ENCODE assay signal across 18 cellular contexts in the genomic region with DNA sequence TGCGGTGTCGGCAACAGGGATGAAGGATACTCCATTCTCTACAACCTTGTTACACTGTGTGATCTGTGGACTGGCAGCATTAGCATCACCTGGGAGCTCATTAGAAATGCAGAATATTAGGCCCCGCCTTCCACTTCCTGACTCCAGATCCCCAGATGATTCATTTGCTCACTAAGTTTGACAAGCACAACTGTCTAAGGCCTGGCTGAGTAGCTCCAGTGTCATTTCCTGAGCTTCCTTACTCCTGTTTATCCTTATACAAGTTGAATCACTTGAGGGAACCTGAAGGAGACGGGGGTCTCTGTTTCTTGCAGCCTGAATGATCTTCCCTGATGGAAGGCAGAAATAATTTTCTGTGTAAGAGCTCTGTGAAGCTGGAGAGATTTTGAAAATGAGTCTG. TPM values are rescaled to one million over a fixed set of nuclear protein-coding genes. Genes with fewer than 3 reads are reported as not detected.
DNase-seq lines count a peak whose midpoint lies in the region; ATAC-seq, FAIRE-seq and TF ChIP-seq lines count a peak whose summit lies in the region.
"Had no signal": no experiment of that assay in that cellular context is flagged by ENCODE, and none has a peak within 500 bp of the region (broad histone marks: within the 10 kb centered on the region; RNA-seq: fewer than 3 reads in every experiment).

No MANE protein-coding gene starts in this region.

- BruUV-seq in IMR-90 (replicated peaks; lab: Mats Ljungman, UMichigan): no TSS peak

- no peak overlapping the region for H3K4ac ChIP-seq in IMR-90 (ENCODE audit: low read depth, low read length)

- no peaks in the 10 kb centered on the region for H4K20me1 ChIP-seq in IMR-90 (ENCODE audit: insufficient read depth, low read length)

- ATAC-seq in IMR-90 (ENCODE audit: low read depth): no peak
- ATAC-seq: HCT116, Right ventricle myocardium inferior had no signal

- dilution Hi-C loops in IMR-90 (cut with HindIII; ENCODE audit: low sequenced_read_pairs, unreplicated experiment): no loop called here

- H3K14ac ChIP-seq in IMR-90 (replicated peaks; ENCODE audit: low read depth, low read length): no peak overlapping the region

- no peak overlapping the region for H2BK20ac ChIP-seq in IMR-90 (ENCODE audit: low read depth, low read length)

- H3K4me3 ChIP-seq in IMR-90 (ENCODE audit: insufficient read depth, low read depth, low read length) (no peak overlapping the region), bronchial epithelial cell (ENCODE audit: low read depth, low read length) (no peak overlapping the region)
- H3K4me3 ChIP-seq: SK-N-MC had no signal

- TF ChIP-seq POLR2A in IMR-90 (IDR thresholded peaks at IDR 0.05; ENCODE audit: low read depth, low read length): no peak

- H4K5ac ChIP-seq in IMR-90 (ENCODE audit: low read depth, low read length): no peak overlapping the region

- intact Hi-C loops in IMR-90 (cut with micrococcal nuclease): no loop called here

- H3K9me1 ChIP-seq in IMR-90 (ENCODE audit: insufficient read depth, low read length): no peaks in the 10 kb centered on the region

- H3K4me1 ChIP-seq in IMR-90 (ENCODE audit: control insufficient read depth, insufficient read depth, low read length): no peaks in the 10 kb centered on the region

- no peak overlapping the region for H3K18ac ChIP-seq in IMR-90 (ENCODE audit: low read depth, low read length)

- H3K36me3 ChIP-seq in IMR-90 (ENCODE audit: control insufficient read depth, insufficient read depth, low read length): no peaks in the 10 kb centered on the region
- H3K36me3 ChIP-seq in bronchial epithelial cell (ENCODE audit: control insufficient read depth, insufficient read depth, low read length): no peaks in the 10 kb centered on the region

- H3K4me2 ChIP-seq in IMR-90 (ENCODE audit: low read depth, low read length): no peak overlapping the region

- H2AK5ac ChIP-seq in IMR-90 (ENCODE audit: low read depth, low read length): no peak overlapping the region

- CTCF ChIA-PET in IMR-90 (lab: Yijun Ruan, JAX): no interaction called here

- no CpG with 5 or more reads among the region's 4 CpGs for WGBS in IMR-90 (ENCODE audit: extremely low coverage in 2 of 2, insufficient read length in 1 of 2), 2 experiments

- no peak overlapping the region for H3K56ac ChIP-seq in IMR-90 (ENCODE audit: extremely low read depth, insufficient read depth, low read length)

- no peak overlapping the region for H2BK120ac ChIP-seq in IMR-90 (ENCODE audit: low read depth, low read length)

- H3K27me3 ChIP-seq in IMR-90 (ENCODE audit: control insufficient read depth, insufficient read depth, low read length): no peaks in the 10 kb centered on the region
- no peaks in the 10 kb centered on the region for H3K27me3 ChIP-seq in bronchial epithelial cell (ENCODE audit: control insufficient read depth, insufficient read depth, low read length)

- H3K79me1 ChIP-seq in IMR-90 (ENCODE audit: low read depth in 1 of 2, low read length in 2 of 2): no peaks in the 10 kb centered on the region

- no peak overlapping the region for H4K91ac ChIP-seq in IMR-90 (ENCODE audit: insufficient read depth, low read depth, low read length)

- POLR2A ChIA-PET in IMR-90 (lab: Charles Lee; ENCODE audit: unreplicated experiment): no interaction called here

- H3K23ac ChIP-seq in IMR-90 (ENCODE audit: low read depth, low read length): no peak overlapping the region

- H3K9me3 ChIP-seq in IMR-90 (ENCODE audit: control insufficient read depth, insufficient read depth, low read length): no peaks in the 10 kb centered on the region

- no peak overlapping the region for H3K27ac ChIP-seq in IMR-90 (ENCODE audit: insufficient read depth, low read length)
- H3K27ac ChIP-seq: SK-N-MC had no signal

- H2AFZ ChIP-seq in IMR-90 (replicated peaks; ENCODE audit: low read length, poor library complexity): no peak overlapping the region

- TF ChIP-seq CTCF in IMR-90 (conservative IDR thresholded peaks at IDR 0.05; ENCODE audit: low read depth, low read length): no peak
- no peak for TF ChIP-seq CTCF in bronchial epithelial cell (IDR thresholded peaks at IDR 0.05; ENCODE audit: insufficient read depth, low read length, severe bottlenecking)

- in situ Hi-C loops in IMR-90 (cut with MboI; ENCODE audit: low sequenced_read_pairs): no loop called here

- no peak overlapping the region for H2BK15ac ChIP-seq in IMR-90 (ENCODE audit: low read depth, low read length)

- no peak for TF ChIP-seq RAD21 in IMR-90 (IDR thresholded peaks at IDR 0.05; ENCODE audit: low read length)

- no peak for FAIRE-seq in bronchial epithelial cell (lab: Jason Lieb, UNC)

- no peak overlapping the region for H2BK5ac ChIP-seq in IMR-90 (ENCODE audit: low read depth, low read length, poor library complexity, severe bottlenecking)

- H2AK9ac ChIP-seq in IMR-90 (replicated peaks; ENCODE audit: low read depth, low read length, poor library complexity): no peak overlapping the region

- H3K9ac ChIP-seq in IMR-90 (ENCODE audit: low read depth, low read length): no peak overlapping the region

- DNase-seq in Daoy (ENCODE audit: low read depth) (peak; percentile 7), IMR-90 (peak; percentile 1), bronchial epithelial cell (ENCODE audit: low read depth) (peak; percentile 85), iris pigment epithelial cell (ENCODE audit: low read depth) (peak; percentile 52), anterior cingulate cortex (lab: John Stamatoyannopoulos, UW) (no peak), NCI-H2029 treated with DMSO at 0.1 percent for 48 hours (lab: John Stamatoyannopoulos, UW) (no peak), mucosa of gallbladder (ENCODE audit: low spot score) (no peak)
- DNase-seq: COR-L47, KG1, MM.1S, NCI-H1092 treated with DMSO at 0.1 percent for 48 hours, NCI-H2227 treated with DMSO at 0.1 percent for 48 hours, NCI-H524 had no signal

- H4K8ac ChIP-seq in IMR-90 (ENCODE audit: low read depth in 2 of 2, low read length in 2 of 2): no peak overlapping the region

TF ChIP-seq in IMR-90, 13 proteins besides CTCF, POLR2A, EP300 and RAD21:
- TF ChIP-seq MAFK (IDR thresholded peaks at IDR 0.05; ENCODE audit: low read depth, low read length): no peak
- no peak for TF ChIP-seq SMC3 (IDR thresholded peaks at IDR 0.05; ENCODE audit: low read depth, low read length)
- TF ChIP-seq MXI1 (IDR thresholded peaks at IDR 0.05; ENCODE audit: borderline replicate concordance, low read depth, low read length): no peak
- TF ChIP-seq FOS (IDR thresholded peaks at IDR 0.05; ENCODE audit: low read depth, low read length): no peak

RNA-seq across cellular contexts. Expression of a gene that starts 32.7 kb away (rescaled TPM):
- not detected in 2 replicates for total RNA-seq in Daoy (2014; rRNA removed; shearing (Covaris generic))
- not detected in 2 replicates for total RNA-seq in IMR-90 (2012; rRNA removed)
- polyA plus RNA-seq in IMR-90 (2012; rRNA removed): not detected in 2 replicates
- not detected in 2 replicates for polyA plus RNA-seq in IMR-90 (2012; cell fraction: cytosol; rRNA removed)
- not detected in 2 replicates for polyA plus RNA-seq in IMR-90 (2012; cell fraction: nucleus; rRNA removed; ENCODE audit: low replicate concordance)
- not detected in 2 replicates for total RNA-seq in bronchial epithelial cell
- total RNA-seq in mucosa of gallbladder: not detected
- total RNA-seq: G401, Right ventricle myocardium inferior had no signal
- polyA plus RNA-seq: CD14-positive monocyte had no signal

Comparison
In these comparisons a context has a peak if more than half of its experiments do, and no peak if none do; other contexts are left out.
1. DNase-seq: peak in Daoy (single experiment), IMR-90 (single experiment), bronchial epithelial cell (single experiment) and iris pigment epithelial cell (single experiment); none in anterior cingulate cortex (0 of 58), NCI-H2029 treated with DMSO at 0.1 percent for 48 hours (single experiment) and mucosa of gallbladder (single experiment).